9 cellular contexts compared by ENCODE assay signal in the genomic region with DNA sequence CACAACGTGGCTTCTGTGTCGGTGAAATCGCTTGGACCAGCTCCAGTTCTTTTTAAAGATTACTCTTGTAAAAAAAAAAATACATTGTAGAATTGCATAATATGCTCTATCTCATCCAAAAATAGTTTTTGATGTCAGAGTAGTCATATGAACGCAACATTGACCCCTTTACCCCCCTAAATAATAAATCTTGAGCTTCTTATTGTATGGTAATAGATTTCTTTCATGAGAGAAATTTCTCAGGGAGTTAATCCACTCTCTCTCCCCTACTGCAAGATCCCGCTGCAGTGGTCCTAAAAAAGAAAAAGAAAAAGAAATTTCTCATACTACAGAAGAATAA. TPM values are rescaled to one million over a fixed set of nuclear protein-coding genes. Genes with fewer than 3 reads are reported as not detected.
A peak's percentile ranks its signal among the peaks of the same experiment; 100 is the strongest.
DNase-seq lines count a peak whose midpoint lies in the region; ATAC-seq and TF ChIP-seq lines count a peak whose summit lies in the region.
"Had no signal": no experiment of that assay in that cellular context is flagged by ENCODE, and none has a peak within 500 bp of the region (broad histone marks: within the 10 kb centered on the region; RNA-seq: fewer than 3 reads in every experiment).

No MANE protein-coding gene starts in this region.

- peaks cover 10 to 18% (median 14%) of the 10 kb centered on the region in 3 donors for H3K4me1 Mint-ChIP-seq in T-cell

- DNase-seq in T-cell, result no peak
- DNase-seq in fibroblast of the aortic adventitia (ENCODE audit: low read depth), result no peak
- no peak for DNase-seq in psoas muscle
- DNase-seq in globus pallidus (ENCODE audit: low spot score), result no peak
- DNase-seq: NCI-H1436 treated with DMSO at 0.1 percent for 48 hours had no signal

- no peaks in the 10 kb centered on the region for H3K9me3 ChIP-seq in DOHH2 (ENCODE audit: control insufficient read depth, insufficient read depth, low read length)
- H3K9me3 ChIP-seq in psoas muscle, result no peaks in the 10 kb centered on the region

- peak overlapping the region; percentile 65 for H3K4me2 ChIP-seq in DOHH2 (ENCODE audit: low read length)

- H3K79me2 ChIP-seq in DOHH2 (ENCODE audit: control insufficient read depth, low read length), result peaks cover 50% of the 10 kb centered on the region

- ATAC-seq in T-cell (replicated peaks in 1 of 4), result no peak
- peak; percentile 17 to 47 (median 39) for ATAC-seq in psoas muscle
- ATAC-seq in HG03159 (IDR thresholded peaks at IDR 0.05; ENCODE audit: unreplicated experiment), result no peak
- no peak for ATAC-seq in GM18858 (IDR thresholded peaks at IDR 0.05; ENCODE audit: unreplicated experiment)
- ATAC-seq in HG03521 (IDR thresholded peaks at IDR 0.05; ENCODE audit: unreplicated experiment), result no peak

- H3K4me1 ChIP-seq in DOHH2 (ENCODE audit: control insufficient read depth, low read length) (peaks cover 26% of the 10 kb centered on the region), psoas muscle (peaks cover 27% of the 10 kb centered on the region)

- peak overlapping the region; percentile 70 to 74 (median 73) for H3K4me3 Mint-ChIP-seq in T-cell

- POLR2A ChIA-PET in T-cell (lab: Charles Lee), result interaction anchor here in 1 of 2 donors (0.7 kb wide), 1 partner anchor 49 kb away, joined by 3 read pairs; no protein-coding TSS in a partner anchor

- CTCF ChIA-PET in T-cell (lab: Charles Lee), result interaction anchor here (0.5 to 1.0 kb wide), 5 partner anchors 26 to 200 kb away, joined by 3 to 5 read pairs (median 4); a partner anchor contains a TSS

- no peaks in the 10 kb centered on the region for H3K36me3 Mint-ChIP-seq in T-cell

- peaks cover 70 to 79% of the 10 kb centered on the region in 2 donors for H3K27me3 Mint-ChIP-seq in T-cell

- H3K9me2 ChIP-seq in DOHH2 (replicated peaks; ENCODE audit: control insufficient read depth, low read length), result no peaks in the 10 kb centered on the region

- WGBS in psoas muscle, 3 donors, result 0 to 2% (median 1%) methylated on average over 5 of the region's 5 CpGs

- H3K27ac ChIP-seq in DOHH2 (ENCODE audit: low read depth, low read length) (no peak overlapping the region), psoas muscle (peak overlapping the region; percentile 93)

- TF ChIP-seq CTCF in DOHH2 (IDR thresholded peaks at IDR 0.05; ENCODE audit: low read depth, low read length, poor library complexity, severe bottlenecking), result no peak
- TF ChIP-seq CTCF in fibroblast of the aortic adventitia (IDR thresholded peaks at IDR 0.05; ENCODE audit: insufficient read depth, low read length), result no peak
- TF ChIP-seq CTCF in psoas muscle (IDR thresholded peaks at IDR 0.05), result no peak

- peaks cover 10% of the 10 kb centered on the region; the same call in 1 of the 2 replicates for H4K20me1 ChIP-seq in DOHH2 (ENCODE audit: control insufficient read depth, insufficient read depth, low read depth, low read length)

- H3K4me3 ChIP-seq in DOHH2 (ENCODE audit: low read length) (peak overlapping the region; percentile 94), fibroblast of the aortic adventitia (ENCODE audit: low read depth, low read length) (peak overlapping the region; percentile 60), psoas muscle (peak overlapping the region; percentile 78)

- no peaks in the 10 kb centered on the region for H3K36me3 ChIP-seq in DOHH2 (ENCODE audit: control insufficient read depth, low read length)
- H3K36me3 ChIP-seq in psoas muscle (ENCODE audit: insufficient read depth in 1 of 2, low read depth in 1 of 2), result no peaks in the 10 kb centered on the region

- H3K27me3 ChIP-seq in DOHH2 (ENCODE audit: control insufficient read depth, low read length) (peaks cover 10% of the 10 kb centered on the region), psoas muscle (ENCODE audit: insufficient read depth in 3 of 3, low read length in 2 of 3) (no peaks in the 10 kb centered on the region)

- H3F3A ChIP-seq in DOHH2 (ENCODE audit: control insufficient read depth, insufficient read depth), result no peaks in the 10 kb centered on the region

- H3K9me3 Mint-ChIP-seq in T-cell, result no peaks in the 10 kb centered on the region

- no peak overlapping the region for H3K27ac Mint-ChIP-seq in T-cell

- intact Hi-C loops in psoas muscle (cut with DNase I), result loop anchor here (1.0 to 5.0 kb wide), 2 partner anchors 50 to 53 kb away; a partner anchor contains a TSS

RNA-seq across cellular contexts. Expression of a gene that starts 50.2 kb away (rescaled TPM):
- total RNA-seq in T-cell (10 to 100 TPM in 1 of 5 donors, 1 to 10 TPM in 4; 4.8 to 10.1 (median 8.4) TPM), fibroblast of the aortic adventitia (ENCODE audit: low replicate concordance) (0.27 and 1.6 TPM in 2 replicates), psoas muscle (10 to 100 TPM; 14.0 to 47.4 (median 36.9) TPM)
- 10 to 100 TPM in 1 of 3 donors, 1 to 10 TPM in 2; 2.7 to 10.6 (median 7.2) TPM for polyA plus RNA-seq in psoas muscle

RNA-seq across cellular contexts. Expression of a gene that starts 54.5 kb away (rescaled TPM):
- 100 to 1,000 TPM; 112 to 144 (median 131) TPM for total RNA-seq in T-cell
- 123 and 280 TPM in 2 replicates for total RNA-seq in fibroblast of the aortic adventitia (ENCODE audit: low replicate concordance)
- total RNA-seq in psoas muscle, result 10 to 100 TPM; 62.3 to 73.6 (median 65.4) TPM
- polyA plus RNA-seq in psoas muscle, result 10 to 100 TPM; 50.5 to 58.6 (median 56.3) TPM

Comparison
In these comparisons a context has a peak if more than half of its experiments do, and no peak if none do; other contexts are left out.
1. ATAC-seq: peak in psoas muscle (4 of 4); none in T-cell (0 of 4), HG03159 (single experiment), GM18858 (single experiment) and HG03521 (single experiment).
2. Peak in every context shown above with its lines, with median percentiles within 50 percentile points of each other: H3K4me3 ChIP-seq.